In the genomic region with DNA sequence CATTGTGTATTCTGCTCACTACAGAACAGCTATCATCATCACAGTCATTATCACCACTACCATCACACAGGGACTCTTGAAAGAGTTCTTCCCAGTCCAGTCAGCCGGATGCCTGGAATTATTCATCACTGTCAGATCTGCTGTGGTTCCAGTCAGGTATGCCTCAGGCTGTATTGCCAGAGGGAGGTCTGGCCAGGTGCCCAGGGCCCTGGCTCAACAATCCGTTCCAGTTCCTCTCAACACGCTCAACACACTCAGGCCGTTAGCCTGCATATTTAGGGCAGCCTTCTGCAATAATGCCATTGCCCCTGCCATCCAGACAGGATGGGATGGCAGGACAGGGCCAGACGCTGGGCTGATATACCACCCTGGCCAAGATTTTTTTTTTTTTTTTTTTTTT, we compare ENCODE assay signal across 8 cellular contexts. TPM values are rescaled to one million over a fixed set of nuclear protein-coding genes. Genes with fewer than 3 reads are reported as not detected.
DNase-seq lines count a peak whose midpoint lies in the region; ATAC-seq lines count a peak whose summit lies in the region.

No MANE protein-coding gene starts in this region.

- H3K36me3 ChIP-seq in SJCRH30, result peaks cover 18% of the 10 kb centered on the region; the same call in 1 of the 2 replicates

- DNase-seq in HS-5 (ENCODE audit: low read depth) (peak; percentile 78), SJCRH30 (peak; percentile 78 to 88), Right ventricle myocardium superior (peak; percentile 84), substantia nigra (lab: John Stamatoyannopoulos, UW) (peak in 27 of 49 donors; percentile 16 to 90 (median 47)), middle frontal gyrus (ENCODE audit: extremely low spot score, low spot score) (no peak)
- DNase-seq in activated T-cell treated with anti-CD3 and anti-CD28 coated beads, Interleukin-2, amount 50 U/mL, for 48 hours, result no peak

- H3K27ac ChIP-seq in SJCRH30 (peak overlapping the region; percentile 56), substantia nigra (ENCODE audit: low read depth, low read length, poor library complexity, severe bottlenecking) (no peak overlapping the region)

- peaks cover 34% of the 10 kb centered on the region for H3K4me1 ChIP-seq in SJCRH30

- no peaks in the 10 kb centered on the region for H3K9me3 ChIP-seq in SJCRH30 (replicated peaks)

- ATAC-seq in Right ventricle myocardium superior (ENCODE audit: poor library complexity), result peak; percentile 88
- ATAC-seq in GM21367 (IDR thresholded peaks at IDR 0.05; ENCODE audit: unreplicated experiment), result no peak
- no peak for ATAC-seq in HG03175 (IDR thresholded peaks at IDR 0.05; ENCODE audit: unreplicated experiment)

- intact Hi-C loops in Right ventricle myocardium superior (cut with DNase I), result no loop called here

- no peak overlapping the region for H3K4me3 ChIP-seq in SJCRH30

- H3K27me3 ChIP-seq in SJCRH30, result no peaks in the 10 kb centered on the region

RNA-seq across cellular contexts. Expression of a gene that starts 28.6 kb away (rescaled TPM):
- total RNA-seq in SJCRH30 (2014; rRNA removed; shearing (Covaris generic)), result 4.1 and 4.3 TPM in 2 replicates
- 1.3 TPM for total RNA-seq in Right ventricle myocardium superior

RNA-seq across cellular contexts. Expression of a gene that starts 37.7 kb away (rescaled TPM):
- total RNA-seq in SJCRH30 (2014; rRNA removed; shearing (Covaris generic)), result 5.0 and 6.4 TPM in 2 replicates
- 24.4 TPM for total RNA-seq in Right ventricle myocardium superior

RNA-seq across cellular contexts. Expression of a gene that starts 44.2 kb away (rescaled TPM):
- 40.5 and 41.3 TPM in 2 replicates for total RNA-seq in SJCRH30 (2014; rRNA removed; shearing (Covaris generic))
- 25.6 TPM for total RNA-seq in Right ventricle myocardium superior

Comparison
In these comparisons a context has a peak if more than half of its experiments do, and no peak if none do; other contexts are left out.
1. DNase-seq: peak in HS-5 (single experiment), SJCRH30 (2 of 2), Right ventricle myocardium superior (single experiment) and substantia nigra (27 of 49); none in middle frontal gyrus (single experiment) and activated T-cell treated with anti-CD3 and anti-CD28 coated beads, Interleukin-2, amount 50 U/mL, for 48 hours (0 of 2).